Comparison of ENCODE assay signal across 8 cellular contexts in genomic region chr3:169661567-169662214, GRCh38. TPM values are rescaled to one million over a fixed set of nuclear protein-coding genes. Genes with fewer than 3 reads are reported as not detected.
DNase-seq lines count a peak whose midpoint lies in the region; ATAC-seq and TF ChIP-seq lines count a peak whose summit lies in the region.

No MANE protein-coding gene starts in this region.

- H3K4me3 ChIP-seq in heart right ventricle (peak overlapping the region; percentile 65 to 95 (median 78)), rectal smooth muscle tissue (ENCODE audit: low read length) (peak overlapping the region; percentile 77)

- peak; percentile 68 for DNase-seq in NCI-H1092 (lab: John Stamatoyannopoulos, UW)
- DNase-seq in activated naive CD4-positive, alpha-beta T cell treated with anti-CD3 and anti-CD28 coated beads, Interleukin-2, amount 50 U/mL, for 16 hours: peak; percentile 19
- peak; percentile 34 to 47 for DNase-seq in heart right ventricle
- no peak for DNase-seq in C1 segment of cervical spinal cord (lab: John Stamatoyannopoulos, UW)
- DNase-seq in central memory CD4-positive, alpha-beta T cell: no peak

- H3K4me1 ChIP-seq in ES-I3 (ENCODE audit: insufficient read depth, low read length): peaks cover 6% of the 10 kb centered on the region; the same call in 1 of the 2 replicates
- peaks cover 0 to 70% (median 29%) of the 10 kb centered on the region in 9 donors for H3K4me1 ChIP-seq in heart right ventricle
- H3K4me1 ChIP-seq in rectal smooth muscle tissue (ENCODE audit: control insufficient read depth, insufficient read depth, low read length): peaks cover 8% of the 10 kb centered on the region

- 0% methylated on average over 44 of the region's 44 CpGs for WGBS in heart right ventricle, 2 donors

- TF ChIP-seq CTCF in heart right ventricle (IDR thresholded peaks at IDR 0.05): peak in 1 of 9 donors; percentile 43

- H3K36me3 ChIP-seq in ES-I3 (ENCODE audit: insufficient read depth, low read length) (no peaks in the 10 kb centered on the region), heart right ventricle (no peaks in the 10 kb centered on the region), rectal smooth muscle tissue (ENCODE audit: control insufficient read depth, insufficient read depth, low read length) (no peaks in the 10 kb centered on the region)

- intact Hi-C loops in heart right ventricle (cut with DNase I): loop anchor here (2.0 to 10.0 kb wide), 19 partner anchors 83 to 797 kb away; no protein-coding TSS in a partner anchor

- no peaks in the 10 kb centered on the region for H3K9me3 ChIP-seq in ES-I3 (ENCODE audit: control insufficient read depth, insufficient read depth, low read length)
- no peaks in the 10 kb centered on the region for H3K9me3 ChIP-seq in heart right ventricle

- H3K9ac ChIP-seq in ES-I3 (ENCODE audit: low read depth, low read length): peak overlapping the region; percentile 33; the same call in 1 of the 2 replicates
- H3K9ac ChIP-seq in rectal smooth muscle tissue (ENCODE audit: low read length): no peak overlapping the region

- H3K27me3 ChIP-seq in heart right ventricle (peaks cover 0 to 100% (median 56%) of the 10 kb centered on the region in 7 donors), rectal smooth muscle tissue (ENCODE audit: control insufficient read depth, insufficient read depth, low read length) (peaks cover 38% of the 10 kb centered on the region)

- peak; percentile 7 for ATAC-seq in GM21786 (IDR thresholded peaks at IDR 0.05; ENCODE audit: unreplicated experiment)
- peak; percentile 29 to 56 (median 43) for ATAC-seq in heart right ventricle

- peak overlapping the region; percentile 86 to 98 (median 93) for H3K27ac ChIP-seq in heart right ventricle
- no peak overlapping the region for H3K27ac ChIP-seq in rectal smooth muscle tissue (ENCODE audit: low read depth, low read length)

RNA-seq across cellular contexts. Expression of gene MECOM, which starts 1.8 kb away (rescaled TPM):
- 10 to 100 TPM; 13.1 to 27.7 (median 17.7) TPM for total RNA-seq in heart right ventricle
- 10 to 100 TPM in 1 of 2 donors, 1 to 10 TPM in 1; 7.0 to 11.0 TPM for polyA plus RNA-seq in heart right ventricle

Comparison
In these comparisons a context has a peak if more than half of its experiments do, and no peak if none do; other contexts are left out.
1. DNase-seq: peak in NCI-H1092 (single experiment), activated naive CD4-positive, alpha-beta T cell treated with anti-CD3 and anti-CD28 coated beads, Interleukin-2, amount 50 U/mL, for 16 hours (single experiment) and heart right ventricle (2 of 2); none in C1 segment of cervical spinal cord (0 of 14) and central memory CD4-positive, alpha-beta T cell (single experiment).